Comparison of ENCODE assay signal across 8 cellular contexts in the genomic region with DNA sequence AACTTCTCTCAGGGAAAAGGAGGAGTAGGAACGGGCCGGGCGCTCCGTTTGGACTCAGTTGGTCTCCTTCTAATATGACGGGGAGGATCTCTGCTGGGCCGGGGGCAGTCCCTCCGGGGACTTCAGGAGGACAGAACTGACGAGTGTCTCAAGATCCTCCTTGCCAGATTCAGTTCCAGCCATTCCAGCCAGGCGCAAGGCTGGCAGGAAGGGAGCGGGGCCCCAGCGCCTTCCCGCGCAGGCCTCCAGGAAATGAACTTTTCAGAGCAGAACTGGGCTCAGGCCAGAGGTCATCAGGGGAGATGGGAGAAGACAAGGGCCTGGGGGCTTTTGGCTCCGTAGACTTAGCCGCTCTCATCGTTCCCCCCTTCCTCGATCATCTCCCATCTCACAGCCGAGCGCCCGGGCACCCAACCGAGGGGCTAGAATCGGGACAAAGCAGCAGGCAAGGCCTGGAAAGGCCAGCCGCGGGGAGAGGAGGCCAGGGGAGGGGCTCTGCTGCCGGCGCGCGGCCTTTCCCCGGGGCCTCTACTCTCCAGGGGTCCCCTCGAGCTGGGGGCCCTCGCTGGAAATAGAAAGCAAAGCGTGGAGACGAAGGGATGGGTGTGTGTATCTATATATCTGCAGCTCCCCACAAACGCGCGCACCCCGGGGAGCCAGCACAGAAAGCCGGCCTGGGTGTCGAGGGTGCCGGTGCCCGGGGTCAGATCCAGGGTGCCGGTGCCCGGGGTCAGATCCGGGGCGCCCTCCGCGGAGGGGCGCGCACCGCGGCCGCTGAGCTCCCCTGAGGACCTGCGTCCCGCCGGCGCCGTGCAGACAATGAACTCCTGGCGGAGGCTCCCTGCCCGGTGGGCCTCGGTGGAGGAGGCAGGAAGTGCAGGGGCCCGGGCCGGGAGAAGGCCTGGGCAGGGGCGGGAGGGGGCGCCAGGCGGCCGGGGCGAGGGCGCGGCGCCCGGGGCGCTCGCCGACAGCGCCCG. TPM values are rescaled to one million over a fixed set of nuclear protein-coding genes. Genes with fewer than 3 reads are reported as not detected.
DNase-seq lines count a peak whose midpoint lies in the region; ATAC-seq and TF ChIP-seq lines count a peak whose summit lies in the region.

No MANE protein-coding gene starts in this region.

- POLR2A ChIA-PET in naive thymus-derived CD4-positive, alpha-beta T cell (lab: Charles Lee) = no interaction called here

- peaks cover 9% of the 10 kb centered on the region for H3K79me2 ChIP-seq in ACC112 (ENCODE audit: control insufficient read depth, insufficient read depth, low read length, unreplicated experiment)

- H3K4me3 ChIP-seq in ACC112 (ENCODE audit: low read depth, low read length) = peak overlapping the region; percentile 83
- no peak overlapping the region for H3K4me3 ChIP-seq in naive thymus-derived CD4-positive, alpha-beta T cell (ENCODE audit: low read length)

- H2AFZ ChIP-seq in ACC112 (ENCODE audit: low read length, unreplicated experiment) = peak overlapping the region; percentile 1

- DNase-seq in NCI-H69 (lab: John Stamatoyannopoulos, UW) = peak; percentile 54
- DNase-seq in effector memory CD8-positive, alpha-beta T cell = no peak
- DNase-seq in naive thymus-derived CD4-positive, alpha-beta T cell = peak in 1 of 9 donors; percentile 25
- no peak for DNase-seq in effector CD4-positive, alpha-beta T cell
- no peak for DNase-seq in foreskin keratinocyte
- no peak for DNase-seq in kidney glomerular epithelial cell (lab: John Stamatoyannopoulos, UW)

- H3K27ac ChIP-seq in ACC112 (ENCODE audit: low read depth, low read length) (no peak overlapping the region), foreskin keratinocyte (no peak overlapping the region)
- no peak overlapping the region for H3K27ac ChIP-seq in naive thymus-derived CD4-positive, alpha-beta T cell (ENCODE audit: low read depth, low read length)

- CTCF ChIA-PET in naive thymus-derived CD4-positive, alpha-beta T cell (lab: Charles Lee) = no interaction called here

- ATAC-seq in GM19438 (IDR thresholded peaks at IDR 0.05; ENCODE audit: low read depth, unreplicated experiment) (peak; percentile 41), foreskin keratinocyte (no peak)
- no peak for ATAC-seq in effector memory CD8-positive, alpha-beta T cell (replicated peaks)
- ATAC-seq in naive thymus-derived CD4-positive, alpha-beta T cell = no peak

- H3K27me3 ChIP-seq in ACC112 (ENCODE audit: insufficient read depth, low read length) (peaks cover 3% of the 10 kb centered on the region; the same call in 1 of the 2 replicates), foreskin keratinocyte (peaks cover 81% of the 10 kb centered on the region)
- peaks cover 0 to 4% of the 10 kb centered on the region in 2 donors for H3K27me3 ChIP-seq in naive thymus-derived CD4-positive, alpha-beta T cell (ENCODE audit: control insufficient read depth in 2 of 2, insufficient read depth in 2 of 2, low read length in 2 of 2)

- H3K4me1 Mint-ChIP-seq in effector memory CD8-positive, alpha-beta T cell (ENCODE audit: low read depth in 2 of 2) = peaks cover 4 to 5% of the 10 kb centered on the region in 2 donors
- peaks cover 0 to 18% (median 9%) of the 10 kb centered on the region in 7 donors for H3K4me1 Mint-ChIP-seq in naive thymus-derived CD4-positive, alpha-beta T cell

- H3K4me1 ChIP-seq in ACC112 (ENCODE audit: control insufficient read depth, insufficient read depth, low read length, unreplicated experiment) (peaks cover 9% of the 10 kb centered on the region), foreskin keratinocyte (no peaks in the 10 kb centered on the region)
- peaks cover 0 to 5% of the 10 kb centered on the region in 2 donors for H3K4me1 ChIP-seq in naive thymus-derived CD4-positive, alpha-beta T cell (ENCODE audit: control insufficient read depth in 2 of 2, insufficient read depth in 2 of 2, low read length in 2 of 2)

- H3K9me3 ChIP-seq in naive thymus-derived CD4-positive, alpha-beta T cell (ENCODE audit: control insufficient read depth in 2 of 3, low read length in 3 of 3) = no peaks in the 10 kb centered on the region

- no peak overlapping the region for H3K27ac Mint-ChIP-seq in effector memory CD8-positive, alpha-beta T cell
- peak overlapping the region in 1 of 9 donors; percentile 52 for H3K27ac Mint-ChIP-seq in naive thymus-derived CD4-positive, alpha-beta T cell

- no peaks in the 10 kb centered on the region for H3K36me3 Mint-ChIP-seq in effector memory CD8-positive, alpha-beta T cell (ENCODE audit: insufficient read depth)
- H3K36me3 Mint-ChIP-seq in naive thymus-derived CD4-positive, alpha-beta T cell = no peaks in the 10 kb centered on the region

- H3K9me3 Mint-ChIP-seq in effector memory CD8-positive, alpha-beta T cell = no peaks in the 10 kb centered on the region
- H3K9me3 Mint-ChIP-seq in naive thymus-derived CD4-positive, alpha-beta T cell = peaks cover 0 to 1% (median 0%) of the 10 kb centered on the region in 11 donors

- intact Hi-C loops in naive thymus-derived CD4-positive, alpha-beta T cell (cut with micrococcal nuclease) = loop anchor here (5.0 to 10.0 kb wide), 4 partner anchors 213 to 950 kb away; partner anchors contain the start of gene HEATR3 (in 1 of the 2)

- H3K36me3 ChIP-seq in ACC112 (ENCODE audit: insufficient read depth, low read length) = no peaks in the 10 kb centered on the region
- H3K36me3 ChIP-seq in naive thymus-derived CD4-positive, alpha-beta T cell (ENCODE audit: control insufficient read depth in 2 of 3, insufficient read depth in 3 of 3, low read length in 3 of 3) = no peaks in the 10 kb centered on the region

- peak overlapping the region; percentile 72 to 75 for H3K4me3 Mint-ChIP-seq in effector memory CD8-positive, alpha-beta T cell
- peak overlapping the region in 9 of 10 donors; percentile 45 to 90 (median 64) for H3K4me3 Mint-ChIP-seq in naive thymus-derived CD4-positive, alpha-beta T cell

- H3K27me3 Mint-ChIP-seq in effector memory CD8-positive, alpha-beta T cell = peaks cover 42 to 59% of the 10 kb centered on the region in 2 donors
- H3K27me3 Mint-ChIP-seq in naive thymus-derived CD4-positive, alpha-beta T cell = peaks cover 28 to 58% (median 42%) of the 10 kb centered on the region in 5 donors

- no peak for TF ChIP-seq CTCF in foreskin keratinocyte (conservative IDR thresholded peaks at IDR 0.05)

RNA-seq across cellular contexts. Expression of gene ZNF423, which starts 1.4 kb away (rescaled TPM):
- not detected for total RNA-seq in naive thymus-derived CD4-positive, alpha-beta T cell
- not detected for polyA plus RNA-seq in naive thymus-derived CD4-positive, alpha-beta T cell
- total RNA-seq in foreskin keratinocyte = 0.07 and 0.17 TPM in 2 replicates
- 0.01 TPM in 1 of 2 replicates, not detected in the other for polyA plus RNA-seq in foreskin keratinocyte
